In genomic region chr4:109915385-109916002, GRCh38 we compare ENCODE assay signal across 23 cellular contexts. TPM values are rescaled to one million over a fixed set of nuclear protein-coding genes. Genes with fewer than 3 reads are reported as not detected.
A peak's percentile ranks its signal among the peaks of the same experiment; 100 is the strongest.
DNase-seq lines count a peak whose midpoint lies in the region; ATAC-seq and TF ChIP-seq lines count a peak whose summit lies in the region.
"Had no signal": no experiment of that assay in that cellular context is flagged by ENCODE, and none has a peak within 500 bp of the region (broad histone marks: within the 10 kb centered on the region; RNA-seq: fewer than 3 reads in every experiment).

No MANE protein-coding gene starts in this region.

- no peak overlapping the region for H3K27ac ChIP-seq in PC-3 (ENCODE audit: low read length)
- H3K27ac ChIP-seq in psoas muscle = peak overlapping the region; percentile 95
- H3K27ac ChIP-seq: GM23248, right lobe of liver had no signal

- no peak for DNase-seq in PC-3
- DNase-seq in kidney tubule cell (ENCODE audit: low spot score) = peak; percentile 31
- peak in 1 of 2 donors; percentile 46 for DNase-seq in psoas muscle
- no peak for DNase-seq in HT-29 (ENCODE audit: low spot score)
- no peak for DNase-seq in iPS-NIHi11 (ENCODE audit: low spot score)
- DNase-seq: activated naive CD4-positive, alpha-beta T cell treated with anti-CD3 and anti-CD28 coated beads for 36 hours; activated T-cell treated with anti-CD3 and anti-CD28 coated beads, Interleukin-2, amount 50 U/mL, for 4 hours; amygdala; caudate nucleus; CD8-positive, alpha-beta T cell; DMS153; GM23248; KG1; naive thymus-derived CD8-positive, alpha-beta T cell; NCI-H146; NCI-H2171; NCI-H526; right lobe of liver; stimulated activated CD4-positive, alpha-beta T cell treated with anti-CD3 and anti-CD28 coated beads, Interleukin-15, amount 100 ng/mL, for 24 hours had no signal

- peak; percentile 18 for ATAC-seq in HG02885 (IDR thresholded peaks at IDR 0.05; ENCODE audit: poor library complexity, unreplicated experiment)
- ATAC-seq in PC-3 = no peak
- ATAC-seq in psoas muscle = peak; percentile 79 to 86 (median 82)
- no peak for ATAC-seq in HG03460 (IDR thresholded peaks at IDR 0.05; ENCODE audit: unreplicated experiment)
- ATAC-seq: activated T-cell treated with anti-CD3 and anti-CD28 coated beads, Interleukin-2, amount 50 U/mL, for 4 hours; CD8-positive, alpha-beta T cell; naive thymus-derived CD8-positive, alpha-beta T cell; right lobe of liver had no signal

- no peaks in the 10 kb centered on the region for H3K36me3 ChIP-seq in PC-3 (ENCODE audit: low read depth, low read length)
- H3K36me3 ChIP-seq in psoas muscle (ENCODE audit: insufficient read depth in 1 of 2, low read depth in 1 of 2) = no peaks in the 10 kb centered on the region
- H3K36me3 ChIP-seq: right lobe of liver had no signal

- no peak overlapping the region for H2AFZ ChIP-seq in PC-3 (ENCODE audit: low read length)
- H2AFZ ChIP-seq: GM23248 had no signal

- no peaks in the 10 kb centered on the region for H4K20me1 ChIP-seq in PC-3 (ENCODE audit: low read length)

- H3K4me3 ChIP-seq in PC-3 (ENCODE audit: low read length) = no peak overlapping the region
- peak overlapping the region; percentile 80 for H3K4me3 ChIP-seq in psoas muscle
- H3K4me3 ChIP-seq: GM23248, right lobe of liver had no signal

- peak overlapping the region; percentile 21; the same call in 1 of the 2 replicates for H3K4me2 ChIP-seq in PC-3 (ENCODE audit: low read length)

- no peak overlapping the region for H3K9ac ChIP-seq in PC-3 (ENCODE audit: low read length)
- H3K9ac ChIP-seq: GM23248 had no signal

- TF ChIP-seq CTCF in PC-3 (conservative IDR thresholded peaks at IDR 0.05; ENCODE audit: low read depth, low read length) (no peak), psoas muscle (IDR thresholded peaks at IDR 0.05) (no peak)

- intact Hi-C loops in PC-3 (cut with micrococcal nuclease) = no loop called here
- intact Hi-C loops in psoas muscle (cut with DNase I) = no loop called here

- H3K4me1 ChIP-seq in PC-3 (ENCODE audit: insufficient read depth, low read length) = peaks cover 29% of the 10 kb centered on the region
- peaks cover 7% of the 10 kb centered on the region for H3K4me1 ChIP-seq in psoas muscle
- H3K4me1 ChIP-seq: right lobe of liver had no signal

- H3K9me3 ChIP-seq in PC-3 (ENCODE audit: low read length) (no peaks in the 10 kb centered on the region), psoas muscle (no peaks in the 10 kb centered on the region)
- H3K9me3 ChIP-seq: right lobe of liver had no signal

- no peaks in the 10 kb centered on the region for H3F3A ChIP-seq in PC-3 (ENCODE audit: low read length, unreplicated experiment)

- WGBS in psoas muscle, 3 donors = 26 to 36% (median 32%) methylated on average over 8 of the region's 8 CpGs

- H3K9me2 ChIP-seq in PC-3 (replicated peaks; ENCODE audit: low read length) = no peaks in the 10 kb centered on the region

- peaks cover 37% of the 10 kb centered on the region for H3K79me2 ChIP-seq in PC-3 (ENCODE audit: low read length)

- no TSS peak for BruUV-seq in PC-3 (replicated peaks; lab: Mats Ljungman, UMichigan)

- no peaks in the 10 kb centered on the region for H3K27me3 ChIP-seq in PC-3 (ENCODE audit: low read length)
- H3K27me3 ChIP-seq in psoas muscle (ENCODE audit: insufficient read depth in 3 of 3, low read length in 2 of 3) = no peaks in the 10 kb centered on the region
- H3K27me3 ChIP-seq: right lobe of liver had no signal

- CTCF ChIA-PET in PC-3 (lab: Charles Lee) = no interaction called here

- POLR2A ChIA-PET in PC-3 (lab: Charles Lee; ENCODE audit: unreplicated experiment) = no interaction called here

RNA-seq across cellular contexts. Expression of gene EGF, which starts 2.8 kb away (rescaled TPM):
- total RNA-seq in PC-3 (2014; rRNA removed) (3.9 and 6.1 TPM in 2 replicates), psoas muscle (10 to 100 TPM; 37.1 to 92.4 (median 52.8) TPM)
- polyA plus RNA-seq in psoas muscle = 10 to 100 TPM in 2 of 3 donors, 1 to 10 TPM in 1; 2.5 to 29.9 (median 26.5) TPM
- 0.68 and 1.0 TPM in 2 replicates for total RNA-seq in HT-29 (2014; rRNA removed; shearing (Covaris generic))
- total RNA-seq: activated naive CD4-positive, alpha-beta T cell treated with anti-CD3 and anti-CD28 coated beads for 36 hours; CD8-positive, alpha-beta T cell; mesenteric fat pad; naive thymus-derived CD8-positive, alpha-beta T cell; osteocyte; right lobe of liver had no signal
- polyA plus RNA-seq: GM23248; naive thymus-derived CD8-positive, alpha-beta T cell had no signal

Comparison
In these comparisons a context has a peak if more than half of its experiments do, and no peak if none do; other contexts are left out.
1. ATAC-seq: peak in HG02885 (single experiment) and psoas muscle (4 of 4); none in PC-3 (single experiment) and HG03460 (single experiment).